In the genomic region with DNA sequence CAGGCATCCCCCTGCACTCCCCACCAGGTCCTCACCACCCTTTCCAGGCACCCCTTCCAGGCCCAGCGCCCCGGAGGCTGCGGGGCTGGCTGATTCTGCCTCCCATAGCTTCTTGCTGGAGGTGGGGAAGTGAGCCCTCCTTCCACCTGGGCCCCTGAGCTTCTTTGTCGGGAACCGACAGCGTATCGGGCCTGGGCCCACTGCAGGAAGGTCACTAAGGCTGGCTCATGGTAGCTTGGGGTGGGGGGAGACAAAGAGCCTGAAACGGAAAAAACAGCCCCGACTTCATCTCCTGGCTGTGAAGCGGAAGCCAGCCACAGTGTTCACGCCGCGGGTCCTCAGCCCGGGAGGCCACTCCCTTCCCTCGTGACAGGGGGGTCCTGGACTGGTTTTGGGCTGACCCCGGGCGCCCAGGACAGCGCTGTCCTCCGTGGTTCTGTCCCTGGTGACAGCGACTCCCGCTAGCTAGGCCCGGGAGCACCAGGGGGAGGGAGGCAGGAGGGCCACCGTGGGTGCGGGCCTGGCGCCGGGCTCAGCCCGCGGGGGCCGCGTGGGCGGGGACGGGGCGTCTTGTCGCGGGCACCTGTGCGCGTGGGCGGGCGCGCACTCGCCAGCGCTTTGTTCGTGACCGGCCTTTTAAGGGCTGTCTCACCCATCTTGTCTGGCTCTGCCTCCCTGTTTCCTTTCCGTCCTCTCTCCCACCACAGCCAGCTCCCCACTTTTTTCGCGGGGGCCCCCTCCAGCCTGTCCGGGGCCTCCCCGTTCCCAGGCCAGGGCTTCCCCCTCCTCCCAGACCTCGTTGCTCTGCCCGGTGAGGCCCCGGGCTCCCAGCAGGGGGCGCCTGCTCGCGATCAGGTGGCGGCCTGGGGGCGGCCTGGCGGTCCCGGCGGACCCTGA, we compare ENCODE assay signal across 8 cellular contexts.
A peak's percentile ranks its signal among the peaks of the same experiment; 100 is the strongest.
DNase-seq lines count a peak whose midpoint lies in the region; ATAC-seq and TF ChIP-seq lines count a peak whose summit lies in the region.

No MANE protein-coding gene starts in this region.

- H3K9me3 ChIP-seq in neutrophil, result no peaks in the 10 kb centered on the region
- H3K9me3 ChIP-seq in suprapubic skin, result no peaks in the 10 kb centered on the region

- TF ChIP-seq POLR2A in suprapubic skin (IDR thresholded peaks at IDR 0.05), result no peak

- POLR2A ChIA-PET in GM10248 (lab: Yijun Ruan, JAX), result no interaction called here

- peak; percentile 37 for ATAC-seq in HG03442 (IDR thresholded peaks at IDR 0.05; ENCODE audit: unreplicated experiment)
- no peak for ATAC-seq in HG03196 (IDR thresholded peaks at IDR 0.05; ENCODE audit: unreplicated experiment)

- peaks cover 50% of the 10 kb centered on the region for H3K36me3 ChIP-seq in neutrophil
- peaks cover 14% of the 10 kb centered on the region for H3K36me3 ChIP-seq in suprapubic skin

- WGBS in suprapubic skin, result 42% methylated on average over 18 of the region's 60 CpGs

- H3K27ac ChIP-seq in neutrophil (no peak overlapping the region), suprapubic skin (peak overlapping the region; percentile 60)

- CTCF ChIA-PET in GM10248 (lab: Yijun Ruan, JAX), result interaction anchor here (0.6 to 3.5 kb wide), 33 partner anchors 9 to 773 kb away, joined by 3 to 22 read pairs (median 3); no protein-coding TSS in a partner anchor

- H3K4me1 ChIP-seq in neutrophil (ENCODE audit: control insufficient read depth in 1 of 2, insufficient read depth in 1 of 2, low read depth in 1 of 2, low read length in 1 of 2) (peaks cover 24 to 26% of the 10 kb centered on the region in 2 experiments), suprapubic skin (peaks cover 78% of the 10 kb centered on the region)

- TF ChIP-seq CTCF in GM10248 (IDR thresholded peaks at IDR 0.05; ENCODE audit: control extremely low read depth, extremely low read depth, low read depth, missing control alignments) (peak; percentile 93), fibroblast of pulmonary artery (IDR thresholded peaks at IDR 0.05; ENCODE audit: low read length, missing control alignments) (peak; percentile 30), neutrophil (IDR thresholded peaks at IDR 0.05) (peak; percentile 75), suprapubic skin (IDR thresholded peaks at IDR 0.05) (peak; percentile 20 to 69)

- DNase-seq in GM10248 (ENCODE audit: extremely low spot score) (peak; percentile 90), fibroblast of pulmonary artery (ENCODE audit: low read depth) (no peak), suprapubic skin (ENCODE audit: low spot score in 2 of 2) (no peak), NCI-H1694 treated with DMSO at 0.1 percent for 48 hours (lab: John Stamatoyannopoulos, UW) (no peak)
- DNase-seq in activated T-helper 1 cell treated with anti-CD3 and anti-CD28 coated beads, Interleukin-2, amount 50 U/mL, for 16 hours (ENCODE audit: low read depth in 1 of 2, low spot score in 1 of 2), result peak; percentile 60 to 67

- H3K4me3 ChIP-seq in fibroblast of pulmonary artery (replicated peaks; ENCODE audit: low read depth, low read length) (no peak overlapping the region), neutrophil (ENCODE audit: low read depth in 1 of 2, low read length in 1 of 2) (peak overlapping the region; percentile 44 to 53), suprapubic skin (peak overlapping the region; percentile 45)

- no peak for TF ChIP-seq EP300 in suprapubic skin (IDR thresholded peaks at IDR 0.05)

- H3K27me3 ChIP-seq in neutrophil (peaks cover 9% of the 10 kb centered on the region), suprapubic skin (no peaks in the 10 kb centered on the region)

Comparison
In these comparisons a context has a peak if more than half of its experiments do, and no peak if none do; other contexts are left out.
1. DNase-seq: peak in GM10248 (single experiment) and activated T-helper 1 cell treated with anti-CD3 and anti-CD28 coated beads, Interleukin-2, amount 50 U/mL, for 16 hours (2 of 2); none in fibroblast of pulmonary artery (single experiment), suprapubic skin (0 of 2) and NCI-H1694 treated with DMSO at 0.1 percent for 48 hours (single experiment).
2. CTCF ChIP-seq: peak in every context shown above with its lines; median percentile 93 in GM10248; 75 in neutrophil; 44 in suprapubic skin; 30 in fibroblast of pulmonary artery.